ENCODE assay signal across 8 cellular contexts in genomic region chr17:82228842-82229685, GRCh38. TPM values are rescaled to one million over a fixed set of nuclear protein-coding genes. Genes with fewer than 3 reads are reported as not detected.
DNase-seq lines count a peak whose midpoint lies in the region; ATAC-seq, FAIRE-seq and TF ChIP-seq lines count a peak whose summit lies in the region.

Gene SLC16A3, plus strand, starts transcription at chr17:82229042. Its CDS starts 6,967 bp downstream, at chr17:82236009.

- no peaks in the 10 kb centered on the region for H4K20me1 ChIP-seq in GM12878 (ENCODE audit: control insufficient read depth, insufficient read depth)

- peak within 1 kb of the TSS; percentile 85 for H3K9ac ChIP-seq in GM12878 (ENCODE audit: control insufficient read depth, insufficient read depth, low read length)
- H3K9ac ChIP-seq in iPS-15b (ENCODE audit: low read depth, low read length): peak within 1 kb of the TSS; percentile 24
- H3K9ac ChIP-seq in skeletal muscle tissue (ENCODE audit: low read depth in 1 of 3, low read length in 3 of 3): peak within 1 kb of the TSS; percentile 62 to 83 (median 69)

- FAIRE-seq in GM12878 (lab: Jason Lieb, UNC): no peak

- peaks cover 56% of the 10 kb centered on the region for H3K79me2 ChIP-seq in GM12878 (ENCODE audit: control insufficient read depth, insufficient read depth, low read length)

- H3K27me3 ChIP-seq in GM12878 (replicated peaks in 1 of 2; ENCODE audit: control insufficient read depth in 2 of 2, insufficient read depth in 2 of 2, low read length in 1 of 2): no peaks in the 10 kb centered on the region
- peaks cover 16% of the 10 kb centered on the region for H3K27me3 ChIP-seq in iPS-15b (ENCODE audit: control insufficient read depth, insufficient read depth, low read length)
- no peaks in the 10 kb centered on the region for H3K27me3 ChIP-seq in skeletal muscle tissue (ENCODE audit: control insufficient read depth in 3 of 3, insufficient read depth in 3 of 3, low read length in 3 of 3)

- H3K4me1 ChIP-seq in GM12878 (ENCODE audit: control insufficient read depth, insufficient read depth, low read length): peaks cover 20% of the 10 kb centered on the region
- H3K4me1 ChIP-seq in iPS-15b (ENCODE audit: control insufficient read depth, insufficient read depth, low read length): no peaks in the 10 kb centered on the region
- H3K4me1 ChIP-seq in skeletal muscle tissue (ENCODE audit: control insufficient read depth in 3 of 3, insufficient read depth in 3 of 3, low read length in 3 of 3): peaks cover 47 to 66% (median 55%) of the 10 kb centered on the region in 3 donors

- under 1% methylated on average over 79 of the region's 104 CpGs for WGBS in GM12878 (ENCODE audit: insufficient coverage, insufficient replicate concordance, low lambda C conversion rate, missing lambda C conversion rate)

- intact Hi-C loops in GM12878 (cut with micrococcal nuclease; ENCODE audit: unreplicated experiment): loop anchor here (2.0 kb wide), 1 partner anchor 16 kb away; the partner anchor contains the start of gene CCDC57

- peak within 1 kb of the TSS; percentile 95 for H3K4me2 ChIP-seq in GM12878 (ENCODE audit: control insufficient read depth, insufficient read depth)

- peak; percentile 95 for DNase-seq in AG20443 (ENCODE audit: low spot score)
- peak; percentile 45 for DNase-seq in T follicular helper cell (ENCODE audit: low read depth)
- no peak for DNase-seq in GM12878 (ENCODE audit: low read depth, low spot score)
- no peak for DNase-seq in NCI-H1092 treated with DMSO at 0.1 percent for 48 hours (lab: John Stamatoyannopoulos, UW)

- BruUV-seq in GM12878 (replicated peaks; lab: Mats Ljungman, UMichigan): no TSS peak

- H3K27ac ChIP-seq in GM12878 (ENCODE audit: control insufficient read depth, insufficient read depth) (peak within 1 kb of the TSS; percentile 83), skeletal muscle tissue (ENCODE audit: low read depth, low read length) (peak within 1 kb of the TSS; percentile 74)

- H3K4me3 ChIP-seq in GM12878: peak within 1 kb of the TSS; percentile 99
- peak within 1 kb of the TSS; percentile 43 for H3K4me3 ChIP-seq in iPS-15b (ENCODE audit: low read depth, low read length)
- peak within 1 kb of the TSS; percentile 56 to 72 (median 60) for H3K4me3 ChIP-seq in skeletal muscle tissue (ENCODE audit: low read length in 3 of 3)

- no peaks in the 10 kb centered on the region; a peak in 2 of 4 replicates for H3K36me3 ChIP-seq in GM12878 (ENCODE audit: control insufficient read depth in 2 of 2, insufficient read depth in 2 of 2, low read length in 1 of 2)
- no peaks in the 10 kb centered on the region for H3K36me3 ChIP-seq in iPS-15b (ENCODE audit: control insufficient read depth, insufficient read depth, low read length)
- no peaks in the 10 kb centered on the region for H3K36me3 ChIP-seq in skeletal muscle tissue (ENCODE audit: control insufficient read depth in 3 of 3, insufficient read depth in 3 of 3, low read length in 3 of 3)

- TF ChIP-seq RAD21 in GM12878 (IDR thresholded peaks at IDR 0.05; ENCODE audit: insufficient read depth, low read depth, low read length): no peak

- in situ Hi-C loops in GM12878 (cut with MboI): no loop called here

- no peak for TF ChIP-seq CTCF in GM12878 (IDR thresholded peaks at IDR 0.05 in 2 of 3, conservative IDR thresholded peaks at IDR 0.05 in 1 of 3; ENCODE audit: control insufficient read depth in 2 of 3, extremely low read depth in 1 of 3, insufficient read depth in 1 of 3, low read depth in 3 of 3, low read length in 3 of 3)

- SMC1A ChIA-PET in GM12878 (lab: Charles Lee; ENCODE audit: uncharacterized antibody, unreplicated experiment): interaction anchor here (0.7 to 1.8 kb wide), 3 partner anchors 15 to 69 kb away, joined by 3 to 10 read pairs (median 3); no protein-coding TSS in a partner anchor

- no peak for TF ChIP-seq EP300 in GM12878 (IDR thresholded peaks at IDR 0.05; ENCODE audit: borderline replicate concordance in 1 of 2, control insufficient read depth in 1 of 2, low read depth in 2 of 2, low read length in 2 of 2)

- TF ChIP-seq POLR2A in GM12878 (IDR thresholded peaks at IDR 0.05; ENCODE audit: low read depth, low read length): peak; percentile 89

- CTCF ChIA-PET in GM12878 (lab: Yijun Ruan, JAX): interaction anchor here (0.8 to 1.2 kb wide), 2 partner anchors 23 to 68 kb away, joined by 3 read pairs; no protein-coding TSS in a partner anchor

- H2AFZ ChIP-seq in GM12878 (ENCODE audit: control insufficient read depth, low read depth, low read length): peak within 1 kb of the TSS; percentile 71

- RAD21 ChIA-PET in GM12878 (lab: Charles Lee; ENCODE audit: unreplicated experiment): interaction anchor here (1.5 kb wide), 1 partner anchor 72 kb away, joined by 5 read pairs; no protein-coding TSS in a partner anchor

- H3K9me3 ChIP-seq in GM12878 (replicated peaks; ENCODE audit: control insufficient read depth, insufficient read depth, low read length) (no peaks in the 10 kb centered on the region), iPS-15b (ENCODE audit: control insufficient read depth, insufficient read depth, low read length) (no peaks in the 10 kb centered on the region), skeletal muscle tissue (ENCODE audit: control insufficient read depth in 3 of 3, low read length in 3 of 3) (no peaks in the 10 kb centered on the region)

- ATAC-seq in GM19023 (IDR thresholded peaks at IDR 0.05; ENCODE audit: unreplicated experiment) (peak; percentile 38), HG03521 (IDR thresholded peaks at IDR 0.05; ENCODE audit: unreplicated experiment) (peak; percentile 48), GM12878 (peak; percentile 58)

- POLR2A ChIA-PET in GM12878 (lab: Charles Lee): interaction anchor here (1.0 to 3.9 kb wide), 11 partner anchors 9 to 192 kb away, joined by 3 to 17 read pairs (median 6); partner anchors contain the start of gene DCXR

TF ChIP-seq in GM12878, 131 proteins besides CTCF, POLR2A, EP300 and RAD21 (continues in another document):
- TF ChIP-seq FOS (IDR thresholded peaks at IDR 0.05; ENCODE audit: borderline replicate concordance, extremely low read depth, insufficient read length) (no peak), SREBF2 (IDR thresholded peaks at IDR 0.05; ENCODE audit: low read length) (no peak), HSF1 (IDR thresholded peaks at IDR 0.05; ENCODE audit: low read depth, low read length) (no peak), ZSCAN29 (IDR thresholded peaks at IDR 0.05) (no peak), MEF2B (IDR thresholded peaks at IDR 0.05; ENCODE audit: partially characterized antibody, poor library complexity, severe bottlenecking) (no peak), POLR2AphosphoS5 (IDR thresholded peaks at IDR 0.05; ENCODE audit: low read length) (peak; percentile 91), RCOR1 (conservative IDR thresholded peaks at IDR 0.05; ENCODE audit: low read depth, low read length) (no peak), NR2C1 (IDR thresholded peaks at IDR 0.05) (peak; percentile 32; the same call in 1 of the 2 replicates), SREBF1 (IDR thresholded peaks at IDR 0.05; ENCODE audit: low read length) (no peak), E2F8 (IDR thresholded peaks at IDR 0.05; ENCODE audit: low read depth, partially characterized antibody) (no peak)

RNA-seq across cellular contexts. Expression of gene SLC16A3, which starts in this region (rescaled TPM):
- total RNA-seq in GM12878 (2013; cell fraction: nucleolus; rRNA removed): 264 and 312 TPM in 2 replicates
- 33.4 and 37.8 TPM in 2 replicates for total RNA-seq in GM12878 (2014; rRNA removed)
- total RNA-seq in GM12878 (2014; rRNA removed; fragmentation: Illumina TruSeq; extraction: Trizol): 10.2 and 10.3 TPM in 2 replicates
- 46.5 and 49.5 TPM in 2 replicates for total RNA-seq in GM12878 (2021)
- polyA plus RNA-seq in GM12878 (2011; ENCODE audit: low read depth): 24.0 TPM
- polyA plus RNA-seq in GM12878 (2011; rRNA removed): 18.0 and 44.4 TPM in 2 replicates
- 60.2 and 98.5 TPM in 2 replicates for polyA plus RNA-seq in GM12878 (2011; cell fraction: cytosol; rRNA removed)
- polyA plus RNA-seq in GM12878 (2011; cell fraction: nucleus; rRNA removed): 75.2 and 100 TPM in 2 replicates
- polyA plus RNA-seq in GM12878 (2012): 102 and 145 TPM in 2 replicates
- 0.44 and 4.6 TPM in 2 replicates for polyA plus RNA-seq in GM12878 (2014; fragmentation: Illumina TruSeq; extraction: Trizol)
- 1 to 10 TPM in 1 of 2 experiments, under 1 TPM in 1; 0.10 to 1.2 TPM for polyA plus RNA-seq in GM12878 (2014; fragmentation: Nextera tagmentation; extraction: Ambion mirVana)
- polyA plus RNA-seq in GM12878 (2014; rRNA removed): 30.0 and 33.0 TPM in 2 replicates
- polyA plus RNA-seq in GM12878 (2016; fragmentation: Nextera tagmentation; extraction: Ambion mirVana): 1 to 10 TPM; 4.3 to 5.7 TPM
- 47.3 and 89.5 TPM in 2 replicates for polyA minus RNA-seq in GM12878 (2011; rRNA and poly(A)+ RNA removed)
- 32.2 and 37.6 TPM in 2 replicates for polyA minus RNA-seq in GM12878 (2011; cell fraction: cytosol; rRNA and poly(A)+ RNA removed)
- polyA minus RNA-seq in GM12878 (2011; cell fraction: nucleus; rRNA and poly(A)+ RNA removed): 66.3 and 84.2 TPM in 2 replicates
- total RNA-seq in skeletal muscle tissue: 13.0 TPM

Comparison
In these comparisons a context has a peak if more than half of its experiments do, and no peak if none do; other contexts are left out.
1. DNase-seq: peak in AG20443 (single experiment) and T follicular helper cell (single experiment); none in GM12878 (single experiment) and NCI-H1092 treated with DMSO at 0.1 percent for 48 hours (single experiment).
2. H3K4me3 ChIP-seq: peak in every context shown above with its lines; median percentile 99 in GM12878; 60 in skeletal muscle tissue; 43 in iPS-15b.
3. H3K9ac ChIP-seq: peak in every context shown above with its lines; median percentile 85 in GM12878; 69 in skeletal muscle tissue; 24 in iPS-15b.
4. Peak in every context shown above with its lines, with median percentiles within 50 percentile points of each other: ATAC-seq.